Comparison of ENCODE assay signal across 1 cellular context in the genomic region with DNA sequence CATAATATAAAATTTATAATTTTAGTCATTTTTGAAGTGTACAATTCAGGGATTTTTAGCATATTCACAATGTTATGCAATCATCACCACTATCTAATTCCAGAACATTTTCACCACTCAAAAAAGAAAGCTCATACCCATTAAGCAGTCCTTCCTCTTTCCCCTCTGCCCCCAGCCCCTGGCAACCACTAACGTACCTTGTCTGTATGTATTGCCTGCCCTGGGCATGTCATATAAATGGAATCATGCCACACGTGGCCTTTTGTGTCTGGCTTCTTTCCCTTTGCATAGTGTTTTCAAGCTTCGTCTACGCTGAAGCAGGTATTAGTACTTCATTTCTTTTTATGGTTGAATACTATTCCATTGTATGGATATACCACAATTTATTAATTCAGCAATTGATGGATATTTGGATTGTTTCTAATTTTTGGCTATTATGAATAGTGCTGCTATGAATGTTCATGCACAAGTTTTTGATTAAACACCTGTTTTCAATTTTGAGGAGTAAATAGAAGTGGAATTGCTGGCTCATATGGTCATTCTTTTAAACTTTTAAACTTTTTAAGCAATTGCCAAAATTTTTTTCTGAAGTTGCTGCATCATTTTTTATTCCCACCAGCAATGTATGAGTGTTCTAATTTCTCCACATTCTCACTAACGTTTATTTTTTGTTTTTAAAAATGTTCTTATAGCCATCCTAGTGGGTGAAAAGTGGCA.
TF ChIP-seq lines count a peak whose summit lies in the region.

No MANE protein-coding gene starts in this region.

TF ChIP-seq in WTC11, 78 proteins besides CTCF, POLR2A, EP300 and RAD21 (continued from another document):
- TF ChIP-seq, protein P1, sequence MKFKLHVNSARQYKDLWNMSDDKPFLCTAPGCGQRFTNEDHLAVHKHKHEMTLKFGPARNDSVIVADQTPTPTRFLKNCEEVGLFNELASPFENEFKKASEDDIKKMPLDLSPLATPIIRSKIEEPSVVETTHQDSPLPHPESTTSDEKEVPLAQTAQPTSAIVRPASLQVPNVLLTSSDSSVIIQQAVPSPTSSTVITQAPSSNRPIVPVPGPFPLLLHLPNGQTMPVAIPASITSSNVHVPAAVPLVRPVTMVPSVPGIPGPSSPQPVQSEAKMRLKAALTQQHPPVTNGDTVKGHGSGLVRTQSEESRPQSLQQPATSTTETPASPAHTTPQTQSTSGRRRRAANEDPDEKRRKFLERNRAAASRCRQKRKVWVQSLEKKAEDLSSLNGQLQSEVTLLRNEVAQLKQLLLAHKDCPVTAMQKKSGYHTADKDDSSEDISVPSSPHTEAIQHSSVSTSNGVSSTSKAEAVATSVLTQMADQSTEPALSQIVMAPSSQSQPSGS (CRISPR knock-in tag; IDR thresholded peaks at IDR 0.05; ENCODE audit: borderline replicate concordance, low read depth) = no peak
- TF ChIP-seq MXD4 (CRISPR knock-in tag; IDR thresholded peaks at IDR 0.05; ENCODE audit: borderline replicate concordance) (no peak), EMX1 (CRISPR knock-in tag; IDR thresholded peaks at IDR 0.05) (peak; percentile 83; the same call in 1 of the 2 replicates), NFATC4 (CRISPR knock-in tag; IDR thresholded peaks at IDR 0.05) (peak; percentile 94), TEAD4 (CRISPR knock-in tag; IDR thresholded peaks at IDR 0.05) (no peak), NFYB (CRISPR knock-in tag; conservative IDR thresholded peaks at IDR 0.05; ENCODE audit: low read depth) (no peak), ZNF317 (CRISPR knock-in tag; IDR thresholded peaks at IDR 0.05; ENCODE audit: borderline replicate concordance, low read depth) (no peak), RORB (CRISPR knock-in tag; IDR thresholded peaks at IDR 0.05) (no peak), ELF4 (CRISPR knock-in tag; IDR thresholded peaks at IDR 0.05; ENCODE audit: low read depth) (no peak), ZNF121 (CRISPR knock-in tag; IDR thresholded peaks at IDR 0.05) (no peak), NR1H2 (CRISPR knock-in tag; IDR thresholded peaks at IDR 0.05) (no peak)
- TF ChIP-seq, protein P2, sequence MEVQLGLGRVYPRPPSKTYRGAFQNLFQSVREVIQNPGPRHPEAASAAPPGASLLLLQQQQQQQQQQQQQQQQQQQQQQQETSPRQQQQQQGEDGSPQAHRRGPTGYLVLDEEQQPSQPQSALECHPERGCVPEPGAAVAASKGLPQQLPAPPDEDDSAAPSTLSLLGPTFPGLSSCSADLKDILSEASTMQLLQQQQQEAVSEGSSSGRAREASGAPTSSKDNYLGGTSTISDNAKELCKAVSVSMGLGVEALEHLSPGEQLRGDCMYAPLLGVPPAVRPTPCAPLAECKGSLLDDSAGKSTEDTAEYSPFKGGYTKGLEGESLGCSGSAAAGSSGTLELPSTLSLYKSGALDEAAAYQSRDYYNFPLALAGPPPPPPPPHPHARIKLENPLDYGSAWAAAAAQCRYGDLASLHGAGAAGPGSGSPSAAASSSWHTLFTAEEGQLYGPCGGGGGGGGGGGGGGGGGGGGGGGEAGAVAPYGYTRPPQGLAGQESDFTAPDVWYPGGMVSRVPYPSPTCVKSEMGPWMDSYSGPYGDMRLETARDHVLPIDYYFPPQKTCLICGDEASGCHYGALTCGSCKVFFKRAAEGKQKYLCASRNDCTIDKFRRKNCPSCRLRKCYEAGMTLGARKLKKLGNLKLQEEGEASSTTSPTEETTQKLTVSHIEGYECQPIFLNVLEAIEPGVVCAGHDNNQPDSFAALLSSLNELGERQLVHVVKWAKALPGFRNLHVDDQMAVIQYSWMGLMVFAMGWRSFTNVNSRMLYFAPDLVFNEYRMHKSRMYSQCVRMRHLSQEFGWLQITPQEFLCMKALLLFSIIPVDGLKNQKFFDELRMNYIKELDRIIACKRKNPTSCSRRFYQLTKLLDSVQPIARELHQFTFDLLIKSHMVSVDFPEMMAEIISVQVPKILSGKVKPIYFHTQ (CRISPR knock-in tag; IDR thresholded peaks at IDR 0.05) = peak; percentile 98
- TF ChIP-seq, protein P3, sequence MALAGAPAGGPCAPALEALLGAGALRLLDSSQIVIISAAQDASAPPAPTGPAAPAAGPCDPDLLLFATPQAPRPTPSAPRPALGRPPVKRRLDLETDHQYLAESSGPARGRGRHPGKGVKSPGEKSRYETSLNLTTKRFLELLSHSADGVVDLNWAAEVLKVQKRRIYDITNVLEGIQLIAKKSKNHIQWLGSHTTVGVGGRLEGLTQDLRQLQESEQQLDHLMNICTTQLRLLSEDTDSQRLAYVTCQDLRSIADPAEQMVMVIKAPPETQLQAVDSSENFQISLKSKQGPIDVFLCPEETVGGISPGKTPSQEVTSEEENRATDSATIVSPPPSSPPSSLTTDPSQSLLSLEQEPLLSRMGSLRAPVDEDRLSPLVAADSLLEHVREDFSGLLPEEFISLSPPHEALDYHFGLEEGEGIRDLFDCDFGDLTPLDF (CRISPR knock-in tag; IDR thresholded peaks at IDR 0.05) = no peak
TF ChIP-seq in WTC11: peak in this region for 10.
